ENCODE assay signal across 1 cellular context in the genomic region with DNA sequence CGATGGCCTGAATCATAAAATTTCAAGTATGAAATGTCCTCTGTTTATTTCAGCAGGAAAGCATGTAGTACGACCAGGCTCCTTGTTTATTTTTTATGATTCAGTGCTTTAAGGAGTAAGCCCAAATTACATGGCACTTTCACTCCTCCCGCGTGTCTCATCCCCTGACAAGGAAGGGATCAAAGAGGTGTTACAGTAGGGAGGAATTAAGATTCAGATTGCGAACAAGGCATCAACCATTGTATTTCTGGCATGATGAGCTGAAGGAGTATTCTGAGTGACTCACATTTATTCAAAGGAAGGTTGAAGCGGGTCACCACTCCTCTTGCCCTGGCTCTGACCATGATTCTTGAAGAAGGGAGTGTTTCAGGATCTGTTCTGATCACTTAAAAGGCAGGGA.
TF ChIP-seq lines count a peak whose summit lies in the region.

No MANE protein-coding gene starts in this region.

TF ChIP-seq in HCT116, 20 proteins besides CTCF, POLR2A, EP300 and RAD21 (continued from another document):
- TF ChIP-seq, protein P1, sequence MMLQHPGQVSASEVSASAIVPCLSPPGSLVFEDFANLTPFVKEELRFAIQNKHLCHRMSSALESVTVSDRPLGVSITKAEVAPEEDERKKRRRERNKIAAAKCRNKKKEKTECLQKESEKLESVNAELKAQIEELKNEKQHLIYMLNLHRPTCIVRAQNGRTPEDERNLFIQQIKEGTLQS (IDR thresholded peaks at IDR 0.05) = no peak
- TF ChIP-seq ZFX (IDR thresholded peaks at IDR 0.05) = no peak
- TF ChIP-seq JUND (IDR thresholded peaks at IDR 0.05) = no peak
- TF ChIP-seq, protein P2, sequence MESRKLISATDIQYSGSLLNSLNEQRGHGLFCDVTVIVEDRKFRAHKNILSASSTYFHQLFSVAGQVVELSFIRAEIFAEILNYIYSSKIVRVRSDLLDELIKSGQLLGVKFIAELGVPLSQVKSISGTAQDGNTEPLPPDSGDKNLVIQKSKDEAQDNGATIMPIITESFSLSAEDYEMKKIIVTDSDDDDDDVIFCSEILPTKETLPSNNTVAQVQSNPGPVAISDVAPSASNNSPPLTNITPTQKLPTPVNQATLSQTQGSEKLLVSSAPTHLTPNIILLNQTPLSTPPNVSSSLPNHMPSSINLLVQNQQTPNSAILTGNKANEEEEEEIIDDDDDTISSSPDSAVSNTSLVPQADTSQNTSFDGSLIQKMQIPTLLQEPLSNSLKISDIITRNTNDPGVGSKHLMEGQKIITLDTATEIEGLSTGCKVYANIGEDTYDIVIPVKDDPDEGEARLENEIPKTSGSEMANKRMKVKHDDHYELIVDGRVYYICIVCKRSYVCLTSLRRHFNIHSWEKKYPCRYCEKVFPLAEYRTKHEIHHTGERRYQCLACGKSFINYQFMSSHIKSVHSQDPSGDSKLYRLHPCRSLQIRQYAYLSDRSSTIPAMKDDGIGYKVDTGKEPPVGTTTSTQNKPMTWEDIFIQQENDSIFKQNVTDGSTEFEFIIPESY (IDR thresholded peaks at IDR 0.05; ENCODE audit: extremely low read depth, insufficient replicate concordance, low read length) = no peak
- TF ChIP-seq EZH2 (IDR thresholded peaks at IDR 0.05) = no peak
- TF ChIP-seq TCF7L2 (IDR thresholded peaks at IDR 0.05; ENCODE audit: borderline replicate concordance, extremely low read depth, insufficient read depth, insufficient read length) = no peak
- TF ChIP-seq, protein P3, sequence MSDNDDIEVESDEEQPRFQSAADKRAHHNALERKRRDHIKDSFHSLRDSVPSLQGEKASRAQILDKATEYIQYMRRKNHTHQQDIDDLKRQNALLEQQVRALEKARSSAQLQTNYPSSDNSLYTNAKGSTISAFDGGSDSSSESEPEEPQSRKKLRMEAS (IDR thresholded peaks at IDR 0.05) = no peak
- TF ChIP-seq POLR2AphosphoS5 (IDR thresholded peaks at IDR 0.05; ENCODE audit: low read depth, low read length) = no peak
